In genomic region chr9:95177617-95178016, GRCh38 we compare ENCODE assay signal across 14 cellular contexts.
DNase-seq lines count a peak whose midpoint lies in the region; ATAC-seq, FAIRE-seq and TF ChIP-seq lines count a peak whose summit lies in the region.
"Had no signal": no experiment of that assay in that cellular context is flagged by ENCODE, and none has a peak within 500 bp of the region (broad histone marks: within the 10 kb centered on the region; RNA-seq: fewer than 3 reads in every experiment).

No MANE protein-coding gene starts in this region.

- H3K27ac Mint-ChIP-seq in CD4-positive, alpha-beta T cell: no peak overlapping the region
- H3K27ac Mint-ChIP-seq: B cell; CD8-positive, alpha-beta memory T cell had no signal

- no peak overlapping the region for H3K18ac ChIP-seq in H1 (ENCODE audit: extremely low read depth, low read length)

- H3K4me3 ChIP-seq in KMS-11 (IDR thresholded peaks at IDR 0.05; ENCODE audit: insufficient read depth, low read depth, low read length) (no peak overlapping the region), H1 (ENCODE audit: extremely low read depth in 1 of 4, insufficient read depth in 2 of 4, low read depth in 3 of 4, low read length in 4 of 4) (no peak overlapping the region), parathyroid adenoma (ENCODE audit: low read depth, low read length) (no peak overlapping the region), OCI-LY7 (ENCODE audit: low read depth, low read length, poor library complexity, severe bottlenecking) (no peak overlapping the region)
- H3K4me3 ChIP-seq: BLaER1 treated with 17β-estradiol and CSF1 and Interleukin-3, amounts not matched to agents 10 nM and 100 nM; GM12878 had no signal

- H3K4me3 Mint-ChIP-seq in CD4-positive, alpha-beta T cell: no peak overlapping the region
- H3K4me3 Mint-ChIP-seq: B cell; CD8-positive, alpha-beta memory T cell; H9 had no signal

- CTCF ChIA-PET in H1 (lab: Charles Lee; ENCODE audit: partially characterized antibody) (interaction anchor here (1.0 to 3.8 kb wide), 5 partner anchors 8 to 483 kb away, joined by 3 to 40 read pairs (median 5); no protein-coding TSS in a partner anchor), OCI-LY7 (lab: Charles Lee; ENCODE audit: unreplicated experiment) (no interaction called here)
- CTCF ChIA-PET in CD4-positive, alpha-beta T cell (lab: Charles Lee): interaction anchor here (0.8 kb wide), 1 partner anchor 10 kb away, joined by 3 read pairs; no protein-coding TSS in a partner anchor

- H3K36me3 ChIP-seq in KMS-11 (ENCODE audit: insufficient read depth): no peaks in the 10 kb centered on the region
- no peaks in the 10 kb centered on the region for H3K36me3 ChIP-seq in H1 (ENCODE audit: control insufficient read depth in 2 of 4, insufficient read depth in 4 of 4, low read length in 3 of 4)
- no peaks in the 10 kb centered on the region for H3K36me3 ChIP-seq in parathyroid adenoma (ENCODE audit: control insufficient read depth, insufficient read depth, low read length)
- no peaks in the 10 kb centered on the region for H3K36me3 ChIP-seq in OCI-LY7 (ENCODE audit: insufficient read depth, low read length)

- no peak for ATAC-seq in HG03432 (IDR thresholded peaks at IDR 0.05; ENCODE audit: unreplicated experiment)
- ATAC-seq in CD4-positive, alpha-beta T cell (ENCODE audit: poor library complexity): no peak
- ATAC-seq: GM12878, HepG2 had no signal

- no TSS peak for BruUV-seq in OCI-LY7 (replicated peaks; lab: Mats Ljungman, UMichigan)

- no peaks in the 10 kb centered on the region for H3K9me3 ChIP-seq in H1 (ENCODE audit: insufficient read depth in 2 of 2, low read depth in 1 of 2, low read length in 1 of 2)
- no peaks in the 10 kb centered on the region for H3K9me3 ChIP-seq in parathyroid adenoma (ENCODE audit: control insufficient read depth, low read length)
- H3K9me3 ChIP-seq in OCI-LY7 (ENCODE audit: low read length): no peaks in the 10 kb centered on the region
- H3K9me3 ChIP-seq in CD4-positive, alpha-beta T cell (ENCODE audit: control insufficient read depth, low read length): no peaks in the 10 kb centered on the region
- H3K9me3 ChIP-seq: BLaER1 treated with 17β-estradiol and CSF1 and Interleukin-3, amounts not matched to agents 10 nM and 100 nM had no signal

- DNase-seq in H1 (ENCODE audit: low read depth in 1 of 2, low spot score in 2 of 2) (no peak), OCI-LY7 (ENCODE audit: low spot score) (no peak)
- no peak for DNase-seq in CD4-positive, alpha-beta T cell
- DNase-seq: CD8-positive, alpha-beta memory T cell; COR-L47; GOT3; H9 had no signal

- H2AK5ac ChIP-seq in H1 (ENCODE audit: low read depth, low read length): no peak overlapping the region

- no peaks in the 10 kb centered on the region; the same call in 1 of the 2 replicates for H3K79me1 ChIP-seq in H1 (ENCODE audit: low read depth, low read length)

- no peaks in the 10 kb centered on the region for H3K27me3 Mint-ChIP-seq in CD4-positive, alpha-beta T cell
- H3K27me3 Mint-ChIP-seq: B cell; CD8-positive, alpha-beta memory T cell had no signal

- no peak overlapping the region for H3K14ac ChIP-seq in H1 (ENCODE audit: insufficient read length)

- FAIRE-seq in H1 (lab: Jason Lieb, UNC): no peak
- FAIRE-seq: GM12878, HepG2 had no signal

- H3K9ac ChIP-seq in KMS-11: no peak overlapping the region
- no peak overlapping the region for H3K9ac ChIP-seq in H1 (replicated peaks in 1 of 4; ENCODE audit: extremely low read depth in 1 of 4, low read depth in 3 of 4, low read length in 3 of 4)
- H3K9ac ChIP-seq in parathyroid adenoma: no peak overlapping the region
- H3K9ac ChIP-seq: BLaER1 treated with 17β-estradiol and CSF1 and Interleukin-3, amounts not matched to agents 10 nM and 100 nM had no signal

- no peak for TF ChIP-seq RAD21 in H1 (IDR thresholded peaks at IDR 0.05 in 1 of 2, conservative IDR thresholded peaks at IDR 0.05 in 1 of 2; ENCODE audit: low read depth in 2 of 2, low read length in 2 of 2)

- H2BK5ac ChIP-seq in H1 (ENCODE audit: low read depth, low read length): no peak overlapping the region

- H2BK12ac ChIP-seq in H1 (ENCODE audit: low read depth, low read length): no peak overlapping the region

- H2AFZ ChIP-seq in KMS-11 (ENCODE audit: low read depth) (no peak overlapping the region), H1 (ENCODE audit: low read length) (no peak overlapping the region), parathyroid adenoma (peak overlapping the region; percentile 11), OCI-LY7 (ENCODE audit: low read length) (no peak overlapping the region)

- H4K20me1 ChIP-seq in KMS-11 (ENCODE audit: insufficient read depth) (no peaks in the 10 kb centered on the region), H1 (replicated peaks in 1 of 2; ENCODE audit: control insufficient read depth in 1 of 2, insufficient read depth in 2 of 2, low read length in 2 of 2) (no peaks in the 10 kb centered on the region), OCI-LY7 (ENCODE audit: insufficient read depth, low read length) (no peaks in the 10 kb centered on the region)
- H4K20me1 ChIP-seq: BLaER1 treated with 17β-estradiol and CSF1 and Interleukin-3, amounts not matched to agents 10 nM and 100 nM had no signal

- H3K4me1 ChIP-seq in KMS-11 (ENCODE audit: low read depth, poor library complexity, severe bottlenecking) (peaks cover 23% of the 10 kb centered on the region), H1 (replicated peaks in 1 of 4; ENCODE audit: control insufficient read depth in 3 of 4, insufficient read depth in 4 of 4, low read length in 3 of 4) (peaks cover 0 to 5% (median 3%) of the 10 kb centered on the region in 4 experiments; a peak in 6 of 7 replicates), parathyroid adenoma (no peaks in the 10 kb centered on the region), OCI-LY7 (ENCODE audit: insufficient read depth, low read length, poor library complexity, severe bottlenecking) (no peaks in the 10 kb centered on the region)
- H3K4me1 ChIP-seq: BLaER1 treated with 17β-estradiol and CSF1 and Interleukin-3, amounts not matched to agents 10 nM and 100 nM had no signal

- H4K91ac ChIP-seq in H1 (replicated peaks; ENCODE audit: insufficient read length, low read length): no peak overlapping the region

- peak overlapping the region; percentile 54; the same call in 1 of the 2 replicates for H4K8ac ChIP-seq in H1 (ENCODE audit: extremely low read depth, insufficient read depth, low read length)

- peak overlapping the region; percentile 77; the same call in 1 of the 2 replicates for H3K27ac ChIP-seq in KMS-11
- no peak overlapping the region for H3K27ac ChIP-seq in H1 (ENCODE audit: low read depth, low read length)
- no peak overlapping the region for H3K27ac ChIP-seq in parathyroid adenoma
- H3K27ac ChIP-seq in OCI-LY7 (ENCODE audit: low read depth, low read length, poor library complexity, severe bottlenecking): no peak overlapping the region
- no peak overlapping the region for H3K27ac ChIP-seq in CD4-positive, alpha-beta T cell (ENCODE audit: low read depth, low read length)
- H3K27ac ChIP-seq: BLaER1 treated with 17β-estradiol and CSF1 and Interleukin-3, amounts not matched to agents 10 nM and 100 nM had no signal

- H3K27me3 ChIP-seq in KMS-11 (ENCODE audit: insufficient read depth, low read depth) (no peaks in the 10 kb centered on the region), H1 (replicated peaks in 1 of 4; ENCODE audit: control insufficient read depth in 3 of 4, extremely low read depth in 1 of 4, insufficient read depth in 3 of 4, low read length in 3 of 4) (no peaks in the 10 kb centered on the region), parathyroid adenoma (ENCODE audit: control insufficient read depth, insufficient read depth, low read length) (no peaks in the 10 kb centered on the region)
- H3K27me3 ChIP-seq in CD4-positive, alpha-beta T cell (ENCODE audit: control insufficient read depth, insufficient read depth, low read length): no peaks in the 10 kb centered on the region
- H3K27me3 ChIP-seq: BLaER1 treated with 17β-estradiol and CSF1 and Interleukin-3, amounts not matched to agents 10 nM and 100 nM had no signal

- TF ChIP-seq EP300 in H1 (IDR thresholded peaks at IDR 0.05; ENCODE audit: borderline replicate concordance in 1 of 2, low read depth in 2 of 2, low read length in 2 of 2): no peak

- H3K4me2 ChIP-seq in KMS-11: peak overlapping the region; percentile 43; the same call in 1 of the 2 replicates
- H3K4me2 ChIP-seq in H1 (ENCODE audit: insufficient read depth in 1 of 2, low read depth in 2 of 2, low read length in 2 of 2): no peak overlapping the region
- H3K4me2 ChIP-seq in parathyroid adenoma (ENCODE audit: low read length): no peak overlapping the region
- H3K4me2 ChIP-seq in OCI-LY7 (ENCODE audit: low read length): no peak overlapping the region
- H3K4me2 ChIP-seq: BLaER1 treated with 17β-estradiol and CSF1 and Interleukin-3, amounts not matched to agents 10 nM and 100 nM had no signal

- no peak for TF ChIP-seq POLR2A in H1 (IDR thresholded peaks at IDR 0.05; ENCODE audit: control extremely low read depth in 1 of 2, low read depth in 2 of 2, low read length in 2 of 2)

- H2BK15ac ChIP-seq in H1 (ENCODE audit: low read length): no peak overlapping the region

- H3K56ac ChIP-seq in H1 (replicated peaks; ENCODE audit: insufficient read length, low read depth, low read length): no peak overlapping the region

- POLR2A ChIA-PET in H1 (lab: Charles Lee; ENCODE audit: partially characterized antibody) (no interaction called here), OCI-LY7 (lab: Charles Lee) (interaction anchor here (0.6 kb wide), 1 partner anchor 86 kb away, joined by 3 read pairs; no protein-coding TSS in a partner anchor)
- POLR2A ChIA-PET in CD4-positive, alpha-beta T cell (lab: Charles Lee): no interaction called here

- H4K5ac ChIP-seq in H1 (ENCODE audit: insufficient read length, low read depth, low read length): no peak overlapping the region

- H3K9me3 Mint-ChIP-seq in CD4-positive, alpha-beta T cell: no peaks in the 10 kb centered on the region
- H3K9me3 Mint-ChIP-seq: CD8-positive, alpha-beta memory T cell; H9 had no signal

- no peaks in the 10 kb centered on the region for H3K79me2 ChIP-seq in KMS-11 (ENCODE audit: insufficient read depth, low read depth)
- H3K79me2 ChIP-seq in H1 (ENCODE audit: control insufficient read depth in 1 of 2, insufficient read depth in 2 of 2, low read length in 2 of 2): no peaks in the 10 kb centered on the region
- H3K79me2 ChIP-seq in parathyroid adenoma: no peaks in the 10 kb centered on the region
- H3K79me2 ChIP-seq in OCI-LY7 (ENCODE audit: insufficient read depth, low read depth, low read length): no peaks in the 10 kb centered on the region

- H3K36me3 Mint-ChIP-seq in CD4-positive, alpha-beta T cell (ENCODE audit: low read depth): no peaks in the 10 kb centered on the region
- H3K36me3 Mint-ChIP-seq: CD8-positive, alpha-beta memory T cell had no signal

- no peak overlapping the region for H2BK120ac ChIP-seq in H1 (replicated peaks; ENCODE audit: low read depth, low read length)

- H3K23me2 ChIP-seq in H1 (ENCODE audit: low read depth, low read length): no peaks in the 10 kb centered on the region

- H3K4ac ChIP-seq in H1 (replicated peaks; ENCODE audit: insufficient read length, low read depth, low read length): no peak overlapping the region

- intact Hi-C loops in OCI-LY7 (cut with micrococcal nuclease; ENCODE audit: unreplicated experiment): no loop called here
- intact Hi-C loops in CD4-positive, alpha-beta T cell (cut with DNase I, micrococcal nuclease): loop anchor here in 1 of 2 experiments (5.0 kb wide), 1 partner anchor 495 kb away; no protein-coding TSS in a partner anchor

- H3K9me2 ChIP-seq in OCI-LY7 (ENCODE audit: insufficient read depth, low read length): no peaks in the 10 kb centered on the region

- no peak overlapping the region for H3K23ac ChIP-seq in H1 (ENCODE audit: insufficient read length)

- 98% methylated on average over 3 of the region's 3 CpGs; no CpG with 5 or more reads in 1 of the 2 experiments for whole genome bisulfite sequencing in H1 (ENCODE audit: extremely low coverage in 1 of 2, insufficient coverage in 1 of 2, insufficient read length in 1 of 2, insufficient replicate concordance in 2 of 2, low coverage in 1 of 2, low lambda C conversion rate in 2 of 2, missing lambda C conversion rate in 1 of 2), 2 experiments

- TF ChIP-seq CTCF in KMS-11 (conservative IDR thresholded peaks at IDR 0.05; ENCODE audit: low read depth, low read length): no peak
- no peak for TF ChIP-seq CTCF in H1 (IDR thresholded peaks at IDR 0.05; ENCODE audit: control extremely low read depth in 1 of 3, insufficient read depth in 1 of 3, low read depth in 1 of 3, low read length in 3 of 3)
- TF ChIP-seq CTCF in parathyroid adenoma (IDR thresholded peaks at IDR 0.05): no peak
- TF ChIP-seq CTCF in OCI-LY7 (conservative IDR thresholded peaks at IDR 0.05; ENCODE audit: low read length): no peak
- no peak for TF ChIP-seq CTCF in CD4-positive, alpha-beta T cell (IDR thresholded peaks at IDR 0.05)

- no peaks in the 10 kb centered on the region for H3K4me1 Mint-ChIP-seq in CD4-positive, alpha-beta T cell (ENCODE audit: low read depth)
- H3K4me1 Mint-ChIP-seq: B cell; CD8-positive, alpha-beta memory T cell had no signal

- no peak overlapping the region for H2BK20ac ChIP-seq in H1 (ENCODE audit: low read length)
